Comparison of ENCODE assay signal across 9 cellular contexts in genomic region chr15:64857421-64857820, GRCh38. TPM values are rescaled to one million over a fixed set of nuclear protein-coding genes. Genes with fewer than 3 reads are reported as not detected.
A peak's percentile ranks its signal among the peaks of the same experiment; 100 is the strongest.
DNase-seq lines count a peak whose midpoint lies in the region; FAIRE-seq and TF ChIP-seq lines count a peak whose summit lies in the region.
"Had no signal": no experiment of that assay in that cellular context is flagged by ENCODE, and none has a peak within 500 bp of the region (broad histone marks: within the 10 kb centered on the region; RNA-seq: fewer than 3 reads in every experiment).

No MANE protein-coding gene starts in this region.

- 39 to 65% (median 51%) methylated on average over 4 of the region's 4 CpGs for WGBS in spleen, 5 donors

- DNase-seq in HT-29 (ENCODE audit: low spot score) (peak; percentile 42), astrocyte (ENCODE audit: low read depth) (peak; percentile 73), spleen (no peak), inferior parietal cortex (ENCODE audit: extremely low spot score) (no peak), NCI-H1694 treated with DMSO at 0.1 percent for 48 hours (lab: John Stamatoyannopoulos, UW) (no peak), NCI-H526 treated with DMSO at 0.1 percent for 48 hours (lab: John Stamatoyannopoulos, UW) (no peak)
- no peak for DNase-seq in activated T-helper 2 cell treated with anti-CD3 and anti-CD28 coated beads, Interferon-gamma antibody, Interleukin-2, Interleukin-4, amounts not matched to agents 10 μg/mL and 5 μg/mL and 100 μg/mL, durations not matched to agents 14 hours and 24 hours and 36 hours (ENCODE audit: low spot score)
- DNase-seq: activated CD4-positive, alpha-beta T cell treated with anti-CD3 and anti-CD28 coated beads, Interleukin-2, amount 10 ng/mL, durations not matched to agents 7 days and 5 days had no signal

- H2AFZ ChIP-seq in astrocyte (ENCODE audit: low read depth, low read length), result no peak overlapping the region

- TF ChIP-seq CTCF in astrocyte (IDR thresholded peaks at IDR 0.05; ENCODE audit: insufficient read depth, low read depth, low read length), result no peak
- TF ChIP-seq CTCF in spleen (IDR thresholded peaks at IDR 0.05 in 8 of 11, conservative IDR thresholded peaks at IDR 0.05 in 3 of 11), result no peak

- H3K36me3 ChIP-seq in astrocyte (ENCODE audit: insufficient read depth, low read length) (no peaks in the 10 kb centered on the region), iPS-15b (ENCODE audit: control insufficient read depth, insufficient read depth, low read length) (peaks cover 51% of the 10 kb centered on the region), spleen (peaks cover 4 to 100% (median 89%) of the 10 kb centered on the region in 6 donors)

- H3K27ac Mint-ChIP-seq in astrocyte (ENCODE audit: unreplicated experiment), result peak overlapping the region; percentile 85
- H3K27ac Mint-ChIP-seq in activated T-helper 2 cell treated with anti-CD3 and anti-CD28 coated beads, Interferon-gamma antibody, Interleukin-2, Interleukin-4, amounts not matched to agents 10 μg/mL and 5 μg/mL and 100 μg/mL, durations not matched to agents 14 hours and 24 hours and 36 hours, result no peak overlapping the region

- no peak overlapping the region for H3K4me2 ChIP-seq in astrocyte (ENCODE audit: low read length)

- peaks cover 24% of the 10 kb centered on the region for H3K36me3 Mint-ChIP-seq in astrocyte (ENCODE audit: low read depth, unreplicated experiment)
- peaks cover 44% of the 10 kb centered on the region for H3K36me3 Mint-ChIP-seq in activated T-helper 2 cell treated with anti-CD3 and anti-CD28 coated beads, Interferon-gamma antibody, Interleukin-2, Interleukin-4, amounts not matched to agents 10 μg/mL and 5 μg/mL and 100 μg/mL, durations not matched to agents 14 hours and 24 hours and 36 hours (ENCODE audit: low read depth)

- no peak overlapping the region for H3K4me3 ChIP-seq in astrocyte (ENCODE audit: insufficient read depth, low read depth, low read length)
- H3K4me3 ChIP-seq in iPS-15b (ENCODE audit: low read depth, low read length), result no peak overlapping the region
- peak overlapping the region in 2 of 8 donors; percentile 1 to 39 for H3K4me3 ChIP-seq in spleen

- no peak for TF ChIP-seq POLR2A in spleen (IDR thresholded peaks at IDR 0.05)

- peaks cover 25% of the 10 kb centered on the region for H3K79me2 ChIP-seq in astrocyte (ENCODE audit: insufficient read depth, low read length)

- H3K9me3 Mint-ChIP-seq in astrocyte (ENCODE audit: unreplicated experiment), result no peaks in the 10 kb centered on the region
- no peaks in the 10 kb centered on the region for H3K9me3 Mint-ChIP-seq in activated T-helper 2 cell treated with anti-CD3 and anti-CD28 coated beads, Interferon-gamma antibody, Interleukin-2, Interleukin-4, amounts not matched to agents 10 μg/mL and 5 μg/mL and 100 μg/mL, durations not matched to agents 14 hours and 24 hours and 36 hours
- H3K9me3 Mint-ChIP-seq: activated CD4-positive, alpha-beta T cell treated with anti-CD3 and anti-CD28 coated beads, Interleukin-2, amount 10 ng/mL, durations not matched to agents 7 days and 5 days had no signal

- peak overlapping the region; percentile 15 for H3K4me3 Mint-ChIP-seq in astrocyte (ENCODE audit: unreplicated experiment)
- H3K4me3 Mint-ChIP-seq in activated T-helper 2 cell treated with anti-CD3 and anti-CD28 coated beads, Interferon-gamma antibody, Interleukin-2, Interleukin-4, amounts not matched to agents 10 μg/mL and 5 μg/mL and 100 μg/mL, durations not matched to agents 14 hours and 24 hours and 36 hours (ENCODE audit: low read depth), result no peak overlapping the region
- H3K4me3 Mint-ChIP-seq: activated CD4-positive, alpha-beta T cell treated with anti-CD3 and anti-CD28 coated beads, Interleukin-2, amount 10 ng/mL, durations not matched to agents 7 days and 5 days had no signal

- no peak for FAIRE-seq in astrocyte (lab: Jason Lieb, UNC)

- intact Hi-C loops in spleen (cut with DNase I; ENCODE audit: low total_unique reads), result no loop called here
- intact Hi-C loops in activated T-helper 2 cell treated with anti-CD3 and anti-CD28 coated beads, Interferon-gamma antibody, Interleukin-2, Interleukin-4, amounts not matched to agents 10 μg/mL and 5 μg/mL and 100 μg/mL, durations not matched to agents 14 hours and 24 hours and 36 hours (cut with micrococcal nuclease), result no loop called here

- H3K27ac ChIP-seq in astrocyte (ENCODE audit: low read depth, low read length) (no peak overlapping the region), spleen (peak overlapping the region; percentile 42 to 99 (median 81))

- H3K27me3 Mint-ChIP-seq in astrocyte (ENCODE audit: low read depth, unreplicated experiment), result no peaks in the 10 kb centered on the region
- H3K27me3 Mint-ChIP-seq in activated T-helper 2 cell treated with anti-CD3 and anti-CD28 coated beads, Interferon-gamma antibody, Interleukin-2, Interleukin-4, amounts not matched to agents 10 μg/mL and 5 μg/mL and 100 μg/mL, durations not matched to agents 14 hours and 24 hours and 36 hours (ENCODE audit: low read depth), result no peaks in the 10 kb centered on the region
- H3K27me3 Mint-ChIP-seq: activated CD4-positive, alpha-beta T cell treated with anti-CD3 and anti-CD28 coated beads, Interleukin-2, amount 10 ng/mL, durations not matched to agents 7 days and 5 days had no signal

- H3K4me1 ChIP-seq in astrocyte (ENCODE audit: insufficient read depth, low read length) (peaks cover 14% of the 10 kb centered on the region), iPS-15b (ENCODE audit: control insufficient read depth, insufficient read depth, low read length) (peaks cover 16% of the 10 kb centered on the region), spleen (peaks cover 65 to 100% (median 99%) of the 10 kb centered on the region in 6 donors)

- H3K9me3 ChIP-seq in astrocyte (ENCODE audit: insufficient read depth, low read depth, low read length) (no peaks in the 10 kb centered on the region), iPS-15b (ENCODE audit: control insufficient read depth, insufficient read depth, low read length) (no peaks in the 10 kb centered on the region), spleen (no peaks in the 10 kb centered on the region)

- H3K4me1 Mint-ChIP-seq in astrocyte (ENCODE audit: low read depth, unreplicated experiment), result peaks cover 38% of the 10 kb centered on the region
- H3K4me1 Mint-ChIP-seq in activated T-helper 2 cell treated with anti-CD3 and anti-CD28 coated beads, Interferon-gamma antibody, Interleukin-2, Interleukin-4, amounts not matched to agents 10 μg/mL and 5 μg/mL and 100 μg/mL, durations not matched to agents 14 hours and 24 hours and 36 hours (ENCODE audit: low read depth), result peaks cover 16% of the 10 kb centered on the region

- H3K9ac ChIP-seq in astrocyte (ENCODE audit: low read length) (no peak overlapping the region), iPS-15b (ENCODE audit: low read depth, low read length) (peak overlapping the region; percentile 12)

- no peaks in the 10 kb centered on the region for H3K27me3 ChIP-seq in astrocyte (ENCODE audit: insufficient read depth, low read length)
- no peaks in the 10 kb centered on the region for H3K27me3 ChIP-seq in iPS-15b (ENCODE audit: control insufficient read depth, insufficient read depth, low read length)
- no peaks in the 10 kb centered on the region for H3K27me3 ChIP-seq in spleen (replicated peaks in 1 of 7)

- peaks cover 49% of the 10 kb centered on the region for H4K20me1 ChIP-seq in astrocyte (ENCODE audit: insufficient read depth, low read length)

RNA-seq across cellular contexts. Expression of gene PLEKHO2, which starts 15.7 kb away (rescaled TPM):
- total RNA-seq in HT-29 (2014; rRNA removed; shearing (Covaris generic)), result 6.4 and 8.1 TPM in 2 replicates
- total RNA-seq in astrocyte (11.5 and 12.1 TPM in 2 replicates), spleen (100 to 1,000 TPM; 124 to 249 (median 156) TPM)
- polyA plus RNA-seq in spleen, result 100 to 1,000 TPM in 1 of 3 donors, 10 to 100 TPM in 2; 33.9 to 130 (median 40.3) TPM
- 15.3 and 17.0 TPM in 2 replicates for total RNA-seq in activated T-helper 2 cell treated with anti-CD3 and anti-CD28 coated beads, Interferon-gamma antibody, Interleukin-2, Interleukin-4, amounts not matched to agents 10 μg/mL and 5 μg/mL and 100 μg/mL, durations not matched to agents 14 hours and 24 hours and 36 hours

RNA-seq across cellular contexts. Expression of gene PIF1, which starts 32.0 kb away (rescaled TPM):
- total RNA-seq in HT-29 (2014; rRNA removed; shearing (Covaris generic)), result 66.2 and 77.4 TPM in 2 replicates
- total RNA-seq in astrocyte (0.48 and 1.7 TPM in 2 replicates), spleen (10 to 100 TPM in 1 of 7 donors, 1 to 10 TPM in 6; 3.8 to 10.3 (median 6.6) TPM)
- 1 to 10 TPM; 5.9 to 7.9 (median 7.7) TPM for polyA plus RNA-seq in spleen
- total RNA-seq in activated T-helper 2 cell treated with anti-CD3 and anti-CD28 coated beads, Interferon-gamma antibody, Interleukin-2, Interleukin-4, amounts not matched to agents 10 μg/mL and 5 μg/mL and 100 μg/mL, durations not matched to agents 14 hours and 24 hours and 36 hours, result 28.1 and 29.2 TPM in 2 replicates

RNA-seq across cellular contexts. Expression of gene ANKDD1A, which starts 54.3 kb away (rescaled TPM):
- 0.60 and 0.71 TPM in 2 replicates for total RNA-seq in HT-29 (2014; rRNA removed; shearing (Covaris generic))
- total RNA-seq in astrocyte (1.1 and 1.6 TPM in 2 replicates), spleen (10 to 100 TPM; 20.7 to 71.1 (median 48.2) TPM)
- polyA plus RNA-seq in spleen, result 10 to 100 TPM in 2 of 3 donors, 1 to 10 TPM in 1; 5.7 to 19.9 (median 11.7) TPM
- total RNA-seq in activated T-helper 2 cell treated with anti-CD3 and anti-CD28 coated beads, Interferon-gamma antibody, Interleukin-2, Interleukin-4, amounts not matched to agents 10 μg/mL and 5 μg/mL and 100 μg/mL, durations not matched to agents 14 hours and 24 hours and 36 hours, result 2.2 and 2.5 TPM in 2 replicates

Comparison
In these comparisons a context has a peak if more than half of its experiments do, and no peak if none do; other contexts are left out.
1. DNase-seq: peak in HT-29 (single experiment) and astrocyte (single experiment); none in spleen (single experiment), activated T-helper 2 cell treated with anti-CD3 and anti-CD28 coated beads, Interferon-gamma antibody, Interleukin-2, Interleukin-4, amounts not matched to agents 10 μg/mL and 5 μg/mL and 100 μg/mL, durations not matched to agents 14 hours and 24 hours and 36 hours (single experiment), inferior parietal cortex (single experiment), NCI-H1694 treated with DMSO at 0.1 percent for 48 hours (single experiment) and NCI-H526 treated with DMSO at 0.1 percent for 48 hours (single experiment).